In the genomic region with DNA sequence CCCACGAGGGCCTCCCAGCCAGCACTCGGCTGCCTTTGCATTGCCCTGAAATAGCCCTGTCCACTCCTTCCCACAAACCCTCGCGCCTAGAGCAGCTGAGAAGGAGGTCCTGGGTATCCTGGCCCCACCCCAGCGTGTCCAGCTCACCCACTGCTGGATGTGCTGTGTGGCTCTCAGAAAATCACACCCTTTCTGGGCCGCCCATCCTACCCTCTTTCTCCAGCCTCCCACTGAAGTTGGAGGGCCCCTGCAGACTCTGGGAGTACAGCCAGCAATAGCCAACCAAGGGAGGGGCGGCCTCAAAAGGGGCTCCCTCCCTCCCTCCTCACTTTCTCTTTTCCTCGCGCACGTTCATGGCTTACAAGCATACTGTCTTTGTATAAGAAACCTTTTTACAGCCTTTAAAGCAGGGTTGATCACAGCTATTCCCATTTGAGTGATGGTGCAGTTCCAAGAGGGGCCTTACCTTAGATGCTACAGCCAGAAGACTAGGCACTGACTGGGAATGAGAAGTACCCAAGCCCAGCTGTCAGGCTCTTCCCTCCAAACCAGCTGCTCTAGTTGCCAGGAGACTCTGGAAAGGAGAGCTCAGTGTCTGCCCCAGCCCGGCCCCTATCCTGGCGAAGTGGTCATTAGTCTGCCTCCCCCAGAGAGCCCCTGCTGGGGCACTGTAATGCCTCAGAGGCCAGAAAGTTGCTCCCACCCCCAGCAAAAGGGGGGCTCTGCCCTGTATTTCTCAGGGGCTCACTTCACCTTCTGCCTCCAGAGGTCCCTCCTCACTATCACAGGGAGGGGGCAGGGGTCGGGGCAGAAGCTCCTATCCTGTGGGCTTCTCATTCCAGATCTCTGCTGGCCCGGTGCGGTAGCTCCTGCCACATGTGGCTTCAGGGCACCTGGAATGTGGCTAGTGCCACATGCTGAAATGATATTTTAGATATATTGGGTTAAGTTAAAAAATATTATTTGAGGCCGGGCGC, we compare ENCODE assay signal across 13 cellular contexts. TPM values are rescaled to one million over a fixed set of nuclear protein-coding genes. Genes with fewer than 3 reads are reported as not detected.
DNase-seq lines count a peak whose midpoint lies in the region; TF ChIP-seq lines count a peak whose summit lies in the region.
"Had no signal": no experiment of that assay in that cellular context is flagged by ENCODE, and none has a peak within 500 bp of the region (broad histone marks: within the 10 kb centered on the region; RNA-seq: fewer than 3 reads in every experiment).

No MANE protein-coding gene starts in this region.

- H2BK120ac ChIP-seq in neuronal stem cell (ENCODE audit: low read depth, low read length), result peak overlapping the region; percentile 52

- H3K36me3 ChIP-seq in endocrine pancreas (ENCODE audit: control insufficient read depth, insufficient read depth, low read length), result no peaks in the 10 kb centered on the region
- H3K36me3 ChIP-seq in neuronal stem cell (replicated peaks in 1 of 2; ENCODE audit: control insufficient read depth in 2 of 2, insufficient read depth in 2 of 2, low read length in 2 of 2), result no peaks in the 10 kb centered on the region
- H3K36me3 ChIP-seq in brain microvascular endothelial cell (replicated peaks), result no peaks in the 10 kb centered on the region
- H3K36me3 ChIP-seq: BLaER1, SJSA1 had no signal

- no peak overlapping the region for H3K14ac ChIP-seq in neuronal stem cell (ENCODE audit: low read length)

- H3K79me1 ChIP-seq in neuronal stem cell (ENCODE audit: low read depth, low read length), result no peaks in the 10 kb centered on the region

- H2BK5ac ChIP-seq in neuronal stem cell (ENCODE audit: low read length), result peak overlapping the region; percentile 68

- no peak for TF ChIP-seq CTCF in brain microvascular endothelial cell (IDR thresholded peaks at IDR 0.05; ENCODE audit: low read depth, low read length, missing control alignments)

- peak overlapping the region; percentile 89 for H2AK5ac ChIP-seq in neuronal stem cell (ENCODE audit: low read depth, low read length)

- DNase-seq in ELF-1 (ENCODE audit: low read depth, low spot score) (peak; percentile 20), NCI-H2227 treated with DMSO at 0.1 percent for 48 hours (lab: John Stamatoyannopoulos, UW) (peak; percentile 48), neuronal stem cell (ENCODE audit: low spot score) (no peak), KBM-7 (no peak), NCI-H128 (lab: John Stamatoyannopoulos, UW; ENCODE audit: unreplicated experiment) (no peak), OCI-M1 (lab: John Stamatoyannopoulos, UW) (no peak), brain microvascular endothelial cell (no peak)
- DNase-seq: activated gamma-delta T cell; NCI-H1436 treated with DMSO at 0.1 percent for 48 hours; stimulated activated CD4-positive, alpha-beta T cell treated with anti-CD3 and anti-CD28 coated beads, Interleukin-15, amount 100 ng/mL, for 24 hours had no signal

- in situ Hi-C loops in KBM-7 (cut with MboI; ENCODE audit: low pct_unique_long_range_greater_than_20kb, low sequenced_read_pairs), result loop anchor here (25.0 kb wide), 1 partner anchor 101 kb away; a partner anchor contains a TSS
- in situ Hi-C loops in brain microvascular endothelial cell (cut with HindIII; ENCODE audit: low pct_ligation_motif_present, low sequenced_read_pairs), result loop anchor here (25.0 kb wide), 1 partner anchor 101 kb away; a partner anchor contains a TSS

- H2BK12ac ChIP-seq in neuronal stem cell (ENCODE audit: low read length), result no peak overlapping the region

- peak overlapping the region; percentile 23 for H3K4me2 ChIP-seq in neuronal stem cell (ENCODE audit: insufficient read depth, low read length, poor library complexity, severe bottlenecking)
- H3K4me2 ChIP-seq: BLaER1 had no signal

- H2AFZ ChIP-seq in neuronal stem cell (ENCODE audit: low read length), result no peak overlapping the region

- H2BK15ac ChIP-seq in neuronal stem cell (ENCODE audit: low read length), result peak overlapping the region; percentile 96

- peak overlapping the region; percentile 16 for H3K4me3 ChIP-seq in endocrine pancreas (ENCODE audit: control insufficient read depth, insufficient read depth, low read length)
- no peak overlapping the region for H3K4me3 ChIP-seq in neuronal stem cell (ENCODE audit: low read length in 2 of 2)
- H3K4me3 ChIP-seq in brain microvascular endothelial cell (ENCODE audit: low read depth, low read length), result no peak overlapping the region
- H3K4me3 ChIP-seq: BLaER1, SJSA1 had no signal

- peak overlapping the region; percentile 57 for H3K4ac ChIP-seq in neuronal stem cell (ENCODE audit: low read length)

- no CpG with 5 or more reads among the region's 17 CpGs for WGBS in neuronal stem cell (ENCODE audit: extremely low coverage in 2 of 2, insufficient read length in 2 of 2, insufficient replicate concordance in 1 of 2), 2 donors

- no peak overlapping the region for H4K91ac ChIP-seq in neuronal stem cell (ENCODE audit: low read depth, low read length, poor library complexity)

- no peak overlapping the region for H4K8ac ChIP-seq in neuronal stem cell (ENCODE audit: low read depth, low read length)

- peak overlapping the region; percentile 27 for H3K23ac ChIP-seq in neuronal stem cell (ENCODE audit: low read depth, low read length, poor library complexity)

- H3K27ac ChIP-seq in neuronal stem cell (replicated peaks; ENCODE audit: low read length) (no peak overlapping the region), brain microvascular endothelial cell (no peak overlapping the region)
- H3K27ac ChIP-seq: BLaER1, SJSA1 had no signal

- no peaks in the 10 kb centered on the region for H3K9me3 ChIP-seq in endocrine pancreas (ENCODE audit: control insufficient read depth, low read length)
- no peaks in the 10 kb centered on the region for H3K9me3 ChIP-seq in neuronal stem cell (replicated peaks in 1 of 2; ENCODE audit: control insufficient read depth in 2 of 2, insufficient read depth in 1 of 2, low read depth in 1 of 2, low read length in 2 of 2)
- H3K9me3 ChIP-seq: BLaER1, SJSA1 had no signal

- H3K9ac ChIP-seq in endocrine pancreas (ENCODE audit: control insufficient read depth, insufficient read depth, low read length) (no peak overlapping the region), neuronal stem cell (ENCODE audit: low read depth, low read length, poor library complexity) (peak overlapping the region; percentile 40)
- H3K9ac ChIP-seq: BLaER1 had no signal

- H3K4me1 ChIP-seq in endocrine pancreas (ENCODE audit: control insufficient read depth, insufficient read depth, low read length), result no peaks in the 10 kb centered on the region
- H3K4me1 ChIP-seq in neuronal stem cell (ENCODE audit: control insufficient read depth in 2 of 2, insufficient read depth in 1 of 2, low read depth in 1 of 2, low read length in 2 of 2), result peaks cover 8% of the 10 kb centered on the region in 2 donors
- H3K4me1 ChIP-seq: BLaER1 had no signal

- no peaks in the 10 kb centered on the region for H3K27me3 ChIP-seq in endocrine pancreas (ENCODE audit: control insufficient read depth, insufficient read depth, low read length)
- peaks cover 0 to 11% (median 8%) of the 10 kb centered on the region in 3 experiments for H3K27me3 ChIP-seq in neuronal stem cell (ENCODE audit: control insufficient read depth in 3 of 3, insufficient read depth in 3 of 3, low read depth in 1 of 3, low read length in 3 of 3)
- H3K27me3 ChIP-seq in brain microvascular endothelial cell (replicated peaks), result no peaks in the 10 kb centered on the region
- H3K27me3 ChIP-seq: SJSA1 had no signal

- H3K18ac ChIP-seq in neuronal stem cell (ENCODE audit: low read length), result peak overlapping the region; percentile 67

RNA-seq across cellular contexts. Expression of a gene that starts 38.1 kb away (rescaled TPM):
- polyA plus RNA-seq in neuronal stem cell (2013, experiment 1 of 2), result 46.9 TPM
- polyA plus RNA-seq in neuronal stem cell (2013, experiment 2 of 2), result 45.0 TPM

RNA-seq across cellular contexts. Expression of a gene that starts 45.2 kb away (rescaled TPM):
- 8.7 TPM for polyA plus RNA-seq in neuronal stem cell (2013, experiment 1 of 2)
- 8.7 TPM for polyA plus RNA-seq in neuronal stem cell (2013, experiment 2 of 2)

RNA-seq across cellular contexts. Expression of a gene that starts 47.8 kb away (rescaled TPM):
- polyA plus RNA-seq in neuronal stem cell (2013, experiment 1 of 2), result 99.1 TPM
- polyA plus RNA-seq in neuronal stem cell (2013, experiment 2 of 2), result 95.0 TPM

Comparison
In these comparisons a context has a peak if more than half of its experiments do, and no peak if none do; other contexts are left out.
1. DNase-seq: peak in ELF-1 (single experiment) and NCI-H2227 treated with DMSO at 0.1 percent for 48 hours (single experiment); none in neuronal stem cell (single experiment), KBM-7 (single experiment), NCI-H128 (single experiment), OCI-M1 (single experiment) and brain microvascular endothelial cell (single experiment).